Comparison of ENCODE assay signal across 1 cellular context in the genomic region with DNA sequence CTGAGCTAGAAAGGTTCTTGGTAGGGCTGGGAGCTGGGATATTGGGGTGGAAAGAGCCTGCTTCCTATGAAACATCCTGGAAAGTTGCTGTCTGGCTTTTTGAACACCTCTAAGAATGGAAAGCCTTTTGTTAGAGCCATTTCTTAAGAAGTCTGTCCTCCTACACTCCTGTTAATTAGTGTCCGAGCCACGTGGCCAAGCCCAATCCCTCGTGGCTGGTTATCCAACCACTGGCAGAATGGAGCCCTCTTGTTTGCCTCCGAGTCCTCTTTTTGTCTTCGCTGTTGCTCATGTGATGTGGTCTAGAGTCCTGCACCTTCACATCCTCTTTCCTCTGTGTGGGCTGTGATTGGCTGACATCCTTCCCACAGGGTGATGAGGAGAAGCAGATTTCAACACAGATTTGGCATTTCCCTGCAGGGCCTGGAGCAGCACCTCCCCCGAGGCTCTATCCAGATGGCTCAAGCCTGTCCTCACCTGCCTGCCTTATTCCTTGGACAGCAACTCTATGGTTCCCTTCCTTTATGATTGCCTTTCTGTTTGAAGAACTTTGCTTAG.
TF ChIP-seq lines count a peak whose summit lies in the region.

No MANE protein-coding gene starts in this region.

TF ChIP-seq in IMR-90, 13 proteins besides CTCF, POLR2A, EP300 and RAD21:
- TF ChIP-seq RFX5 (IDR thresholded peaks at IDR 0.05; ENCODE audit: low read depth, low read length) (no peak), RCOR1 (IDR thresholded peaks at IDR 0.05; ENCODE audit: insufficient replicate concordance, low read length) (no peak), MAFK (IDR thresholded peaks at IDR 0.05; ENCODE audit: low read depth, low read length) (no peak), CEBPB (IDR thresholded peaks at IDR 0.05; ENCODE audit: low read depth, low read length) (no peak), MAZ (IDR thresholded peaks at IDR 0.05; ENCODE audit: borderline replicate concordance, low read depth, low read length) (no peak), FOS (IDR thresholded peaks at IDR 0.05; ENCODE audit: low read depth, low read length) (no peak), MXI1 (IDR thresholded peaks at IDR 0.05; ENCODE audit: borderline replicate concordance, low read depth, low read length) (no peak), NFE2L2 (IDR thresholded peaks at IDR 0.05; ENCODE audit: low read depth, low read length) (no peak), CHD1 (IDR thresholded peaks at IDR 0.05; ENCODE audit: low read depth, low read length) (no peak), BHLHE40 (IDR thresholded peaks at IDR 0.05; ENCODE audit: low read depth, low read length) (no peak), SMC3 (IDR thresholded peaks at IDR 0.05; ENCODE audit: low read depth, low read length) (no peak)
- TF ChIP-seq, protein P1, sequence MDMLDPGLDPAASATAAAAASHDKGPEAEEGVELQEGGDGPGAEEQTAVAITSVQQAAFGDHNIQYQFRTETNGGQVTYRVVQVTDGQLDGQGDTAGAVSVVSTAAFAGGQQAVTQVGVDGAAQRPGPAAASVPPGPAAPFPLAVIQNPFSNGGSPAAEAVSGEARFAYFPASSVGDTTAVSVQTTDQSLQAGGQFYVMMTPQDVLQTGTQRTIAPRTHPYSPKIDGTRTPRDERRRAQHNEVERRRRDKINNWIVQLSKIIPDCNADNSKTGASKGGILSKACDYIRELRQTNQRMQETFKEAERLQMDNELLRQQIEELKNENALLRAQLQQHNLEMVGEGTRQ (IDR thresholded peaks at IDR 0.05; ENCODE audit: low read depth, low read length), result no peak
- TF ChIP-seq, protein P2, sequence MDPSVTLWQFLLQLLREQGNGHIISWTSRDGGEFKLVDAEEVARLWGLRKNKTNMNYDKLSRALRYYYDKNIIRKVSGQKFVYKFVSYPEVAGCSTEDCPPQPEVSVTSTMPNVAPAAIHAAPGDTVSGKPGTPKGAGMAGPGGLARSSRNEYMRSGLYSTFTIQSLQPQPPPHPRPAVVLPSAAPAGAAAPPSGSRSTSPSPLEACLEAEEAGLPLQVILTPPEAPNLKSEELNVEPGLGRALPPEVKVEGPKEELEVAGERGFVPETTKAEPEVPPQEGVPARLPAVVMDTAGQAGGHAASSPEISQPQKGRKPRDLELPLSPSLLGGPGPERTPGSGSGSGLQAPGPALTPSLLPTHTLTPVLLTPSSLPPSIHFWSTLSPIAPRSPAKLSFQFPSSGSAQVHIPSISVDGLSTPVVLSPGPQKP (IDR thresholded peaks at IDR 0.05; ENCODE audit: borderline replicate concordance, low read depth, low read length), result no peak
